22 cellular contexts compared by ENCODE assay signal in genomic region chr17:79012563-79013134, GRCh38. TPM values are rescaled to one million over a fixed set of nuclear protein-coding genes. Genes with fewer than 3 reads are reported as not detected.
A peak's percentile ranks its signal among the peaks of the same experiment; 100 is the strongest.
DNase-seq lines count a peak whose midpoint lies in the region; ATAC-seq and TF ChIP-seq lines count a peak whose summit lies in the region.
"Had no signal": no experiment of that assay in that cellular context is flagged by ENCODE, and none has a peak within 500 bp of the region (broad histone marks: within the 10 kb centered on the region; RNA-seq: fewer than 3 reads in every experiment).

No MANE protein-coding gene starts in this region.

- no peak overlapping the region for H4K8ac ChIP-seq in H9 (replicated peaks; ENCODE audit: insufficient read length, low read depth, low read length)

- 63 to 64% methylated on average over 6 of the region's 6 CpGs for WGBS in GM23248 (ENCODE audit: low coverage in 1 of 2, low lambda C conversion rate in 2 of 2, missing lambda C conversion rate in 2 of 2), 2 experiments
- WGBS in H9 (ENCODE audit: extremely low coverage, insufficient read length, low lambda C conversion rate): no CpG with 5 or more reads among the region's 6 CpGs
- WGBS in thyroid gland, 2 donors: 74 to 78% methylated on average over 6 of the region's 6 CpGs

- H3K27me3 Mint-ChIP-seq in CD4-positive, alpha-beta T cell: peaks cover 4% of the 10 kb centered on the region
- H3K27me3 Mint-ChIP-seq in activated T-helper 1 cell treated with anti-CD3 and anti-CD28 coated beads, Interleukin-12 subunit alpha, Interleukin-12 subunit beta, Interleukin-2, Interleukin-4 antibody, amounts not matched to agents 30 ng/mL and 10 ng/mL and 1 ng/mL, durations not matched to agents 14 hours and 24 hours and 36 hours (ENCODE audit: insufficient read depth): peaks cover 11% of the 10 kb centered on the region
- H3K27me3 Mint-ChIP-seq in nephron (ENCODE audit: low read depth): no peaks in the 10 kb centered on the region
- peaks cover 68% of the 10 kb centered on the region for H3K27me3 Mint-ChIP-seq in H9 (ENCODE audit: low read depth)

- H3K9me3 Mint-ChIP-seq in CD4-positive, alpha-beta T cell: no peaks in the 10 kb centered on the region
- H3K9me3 Mint-ChIP-seq in activated T-helper 1 cell treated with anti-CD3 and anti-CD28 coated beads, Interleukin-12 subunit alpha, Interleukin-12 subunit beta, Interleukin-2, Interleukin-4 antibody, amounts not matched to agents 30 ng/mL and 10 ng/mL and 1 ng/mL, durations not matched to agents 14 hours and 24 hours and 36 hours: peaks cover 5% of the 10 kb centered on the region
- H3K9me3 Mint-ChIP-seq in nephron (peaks cover 21% of the 10 kb centered on the region), H9 (peaks cover 45 to 49% of the 10 kb centered on the region in 2 experiments)

- peak overlapping the region; percentile 58; the same call in 1 of the 2 replicates for H2AFZ ChIP-seq in GM23248
- no peak overlapping the region for H2AFZ ChIP-seq in H9 (ENCODE audit: low read length)

- no peaks in the 10 kb centered on the region for H3K79me1 ChIP-seq in H9 (ENCODE audit: insufficient read depth, low read depth, low read length, poor library complexity, severe bottlenecking)

- H2BK20ac ChIP-seq in H9 (ENCODE audit: low read depth, low read length, poor library complexity, severe bottlenecking): no peak overlapping the region

- H3K79me2 ChIP-seq in GM23248 (ENCODE audit: insufficient read depth) (peaks cover 18% of the 10 kb centered on the region), H9 (ENCODE audit: insufficient read depth, low read length) (peaks cover 3% of the 10 kb centered on the region; the same call in 1 of the 2 replicates)

- H3K4me2 ChIP-seq in GM23248 (ENCODE audit: unreplicated experiment): no peak overlapping the region
- no peak overlapping the region for H3K4me2 ChIP-seq in H9 (ENCODE audit: insufficient read depth, insufficient read length, low read length)

- DNase-seq in CD4-positive, alpha-beta T cell: no peak
- DNase-seq in GM23248 (no peak), H9 (no peak), substantia nigra (lab: John Stamatoyannopoulos, UW) (no peak), thyroid gland (no peak)
- no peak for DNase-seq in activated T-helper 1 cell treated with anti-CD3 and anti-CD28 coated beads, Interleukin-12 subunit alpha, Interleukin-12 subunit beta, Interleukin-2, Interleukin-4 antibody, amounts not matched to agents 30 ng/mL and 10 ng/mL and 1 ng/mL, durations not matched to agents 14 hours and 24 hours and 36 hours (ENCODE audit: low spot score)
- DNase-seq: CD4-positive, CD25-positive, alpha-beta regulatory T cell; COR-L47; DMS79; HCEC 1CT; IMR-90; Kasumi-1; MG63; NCI-H1048; NCI-H1417 treated with DMSO at 0.1 percent for 48 hours; NCI-H187; NCI-H446; NCI-H526 treated with DMSO at 0.1 percent for 48 hours; OCI-M1; SHP77 treated with DMSO at 0.1 percent for 48 hours had no signal

- no peak overlapping the region for H3K4me3 ChIP-seq in GM23248
- no peak overlapping the region for H3K4me3 ChIP-seq in thyroid gland (replicated peaks in 1 of 3)
- H3K4me3 ChIP-seq: MG63, SK-N-MC had no signal

- no peaks in the 10 kb centered on the region for H3K9me3 ChIP-seq in CD4-positive, alpha-beta T cell (ENCODE audit: control insufficient read depth, low read length)
- H3K9me3 ChIP-seq in GM23248 (ENCODE audit: low read depth): peaks cover 3% of the 10 kb centered on the region
- peaks cover 13% of the 10 kb centered on the region for H3K9me3 ChIP-seq in H9 (ENCODE audit: control insufficient read depth, low read depth, low read length)
- no peaks in the 10 kb centered on the region for H3K9me3 ChIP-seq in thyroid gland

- no peak for TF ChIP-seq POLR2A in thyroid gland (IDR thresholded peaks at IDR 0.05)

- H4K20me1 ChIP-seq in GM23248 (ENCODE audit: insufficient read depth) (no peaks in the 10 kb centered on the region), H9 (ENCODE audit: control insufficient read depth, insufficient read depth, insufficient read length) (no peaks in the 10 kb centered on the region)

- H3K27me3 ChIP-seq in CD4-positive, alpha-beta T cell (ENCODE audit: control insufficient read depth, insufficient read depth, low read length): no peaks in the 10 kb centered on the region
- no peaks in the 10 kb centered on the region for H3K27me3 ChIP-seq in GM23248 (replicated peaks; ENCODE audit: insufficient read depth)
- peaks cover 13% of the 10 kb centered on the region; the same call in 1 of the 2 replicates for H3K27me3 ChIP-seq in H9 (ENCODE audit: insufficient read depth, low read length)
- H3K27me3 ChIP-seq in thyroid gland: no peaks in the 10 kb centered on the region
- H3K27me3 ChIP-seq: MG63 had no signal

- TF ChIP-seq CTCF in CD4-positive, alpha-beta T cell (IDR thresholded peaks at IDR 0.05): no peak
- TF ChIP-seq CTCF in nephron (IDR thresholded peaks at IDR 0.05; ENCODE audit: unreplicated experiment in 3 of 3): no peak
- TF ChIP-seq CTCF in H9 (conservative IDR thresholded peaks at IDR 0.05): no peak
- TF ChIP-seq CTCF in thyroid gland (IDR thresholded peaks at IDR 0.05): no peak

- H4K5ac ChIP-seq in H9 (ENCODE audit: insufficient read length, low read depth, low read length): no peak overlapping the region

- H3K56ac ChIP-seq in H9 (ENCODE audit: insufficient read length, low read depth, low read length): no peak overlapping the region

- in situ Hi-C loops in GM23248 (cut with MboI): no loop called here

- H3K23ac ChIP-seq in H9 (ENCODE audit: insufficient read length, low read depth, low read length): no peak overlapping the region

- 0 out of 2 replicates have a peak, but pooled peaks cover 6% of the 10 kb centered on the region for H3F3A ChIP-seq in GM23248 (ENCODE audit: insufficient read depth)

- no peak overlapping the region for H3K27ac Mint-ChIP-seq in CD4-positive, alpha-beta T cell
- no peak overlapping the region for H3K27ac Mint-ChIP-seq in activated T-helper 1 cell treated with anti-CD3 and anti-CD28 coated beads, Interleukin-12 subunit alpha, Interleukin-12 subunit beta, Interleukin-2, Interleukin-4 antibody, amounts not matched to agents 30 ng/mL and 10 ng/mL and 1 ng/mL, durations not matched to agents 14 hours and 24 hours and 36 hours
- H3K27ac Mint-ChIP-seq in nephron: no peak overlapping the region
- no peak overlapping the region for H3K27ac Mint-ChIP-seq in H9

- no peak overlapping the region for H2BK120ac ChIP-seq in H9 (ENCODE audit: low read depth, low read length, poor library complexity, severe bottlenecking)

- H2BK12ac ChIP-seq in H9 (ENCODE audit: insufficient read length, low read depth, low read length): no peak overlapping the region

- no peak overlapping the region for H4K91ac ChIP-seq in H9 (ENCODE audit: insufficient read length, low read depth, low read length)

- H3K4ac ChIP-seq in H9 (ENCODE audit: low read depth, low read length): no peak overlapping the region

- no peaks in the 10 kb centered on the region for H3K9me2 ChIP-seq in GM23248 (ENCODE audit: insufficient read depth)

- H3K4me1 ChIP-seq in GM23248 (ENCODE audit: insufficient read depth) (peaks cover 26% of the 10 kb centered on the region), H9 (ENCODE audit: insufficient read depth, low read length) (no peaks in the 10 kb centered on the region), thyroid gland (peaks cover 17 to 19% of the 10 kb centered on the region in 2 donors)

- no peak overlapping the region for H3K27ac ChIP-seq in CD4-positive, alpha-beta T cell (ENCODE audit: low read depth, low read length)
- H3K27ac ChIP-seq in GM23248: no peak overlapping the region
- no peak overlapping the region for H3K27ac ChIP-seq in H9 (ENCODE audit: insufficient read length, low read depth, low read length)
- no peak overlapping the region for H3K27ac ChIP-seq in substantia nigra (ENCODE audit: low read depth, low read length, poor library complexity, severe bottlenecking)
- H3K27ac ChIP-seq in thyroid gland: no peak overlapping the region
- H3K27ac ChIP-seq: SK-N-MC had no signal

- CTCF ChIA-PET in CD4-positive, alpha-beta T cell (lab: Charles Lee): no interaction called here

- no peak overlapping the region for H3K14ac ChIP-seq in H9 (ENCODE audit: insufficient read depth, low read length)

- H2AK5ac ChIP-seq in H9 (ENCODE audit: insufficient read length, low read length): no peak overlapping the region

- ATAC-seq in CD4-positive, alpha-beta T cell (ENCODE audit: poor library complexity): no peak

- no peak overlapping the region for H2BK5ac ChIP-seq in H9 (ENCODE audit: insufficient read length, low read length)

- peaks cover 8% of the 10 kb centered on the region for H3K23me2 ChIP-seq in H9 (ENCODE audit: insufficient read length, low read depth, low read length, poor library complexity, severe bottlenecking)

- H3K36me3 ChIP-seq in GM23248 (ENCODE audit: low read depth) (no peaks in the 10 kb centered on the region), thyroid gland (no peaks in the 10 kb centered on the region)

- peaks cover 11% of the 10 kb centered on the region for H3K36me3 Mint-ChIP-seq in CD4-positive, alpha-beta T cell (ENCODE audit: low read depth)
- peaks cover 8% of the 10 kb centered on the region for H3K36me3 Mint-ChIP-seq in activated T-helper 1 cell treated with anti-CD3 and anti-CD28 coated beads, Interleukin-12 subunit alpha, Interleukin-12 subunit beta, Interleukin-2, Interleukin-4 antibody, amounts not matched to agents 30 ng/mL and 10 ng/mL and 1 ng/mL, durations not matched to agents 14 hours and 24 hours and 36 hours (ENCODE audit: low read depth)
- H3K36me3 Mint-ChIP-seq in nephron (ENCODE audit: low read depth): no peaks in the 10 kb centered on the region
- peaks cover 4 to 11% (median 5%) of the 10 kb centered on the region in 3 experiments; a peak in 6 of 7 replicates for H3K36me3 Mint-ChIP-seq in H9 (ENCODE audit: insufficient read depth in 1 of 3, low read depth in 3 of 3)

- H3K9ac ChIP-seq in GM23248: no peak overlapping the region
- no peak overlapping the region for H3K9ac ChIP-seq in H9 (ENCODE audit: extremely low read depth, insufficient read length, low read length)

- H3K4me1 Mint-ChIP-seq in CD4-positive, alpha-beta T cell (ENCODE audit: low read depth): peaks cover 22% of the 10 kb centered on the region
- H3K4me1 Mint-ChIP-seq in activated T-helper 1 cell treated with anti-CD3 and anti-CD28 coated beads, Interleukin-12 subunit alpha, Interleukin-12 subunit beta, Interleukin-2, Interleukin-4 antibody, amounts not matched to agents 30 ng/mL and 10 ng/mL and 1 ng/mL, durations not matched to agents 14 hours and 24 hours and 36 hours (ENCODE audit: low read depth): peaks cover 29% of the 10 kb centered on the region
- H3K4me1 Mint-ChIP-seq in nephron (peaks cover 24% of the 10 kb centered on the region), H9 (peaks cover 11 to 22% of the 10 kb centered on the region in 2 experiments)

- H2BK15ac ChIP-seq in H9 (ENCODE audit: low read depth, low read length): no peak overlapping the region

- intact Hi-C loops in CD4-positive, alpha-beta T cell (cut with DNase I, micrococcal nuclease): loop anchor here in 1 of 2 experiments (2.0 kb wide), 1 partner anchor 64 kb away; no protein-coding TSS in a partner anchor
- intact Hi-C loops in activated T-helper 1 cell treated with anti-CD3 and anti-CD28 coated beads, Interleukin-12 subunit alpha, Interleukin-12 subunit beta, Interleukin-2, Interleukin-4 antibody, amounts not matched to agents 30 ng/mL and 10 ng/mL and 1 ng/mL, durations not matched to agents 14 hours and 24 hours and 36 hours (cut with micrococcal nuclease): loop anchor here (5.0 kb wide), 1 partner anchor 60 kb away; the partner anchor contains the start of gene ENGASE
- intact Hi-C loops in thyroid gland (cut with DNase I): no loop called here

- no peak overlapping the region for H3K18ac ChIP-seq in H9 (ENCODE audit: insufficient read length, low read depth, low read length)

- peak overlapping the region; percentile 48 for H3K4me3 Mint-ChIP-seq in CD4-positive, alpha-beta T cell
- H3K4me3 Mint-ChIP-seq in activated T-helper 1 cell treated with anti-CD3 and anti-CD28 coated beads, Interleukin-12 subunit alpha, Interleukin-12 subunit beta, Interleukin-2, Interleukin-4 antibody, amounts not matched to agents 30 ng/mL and 10 ng/mL and 1 ng/mL, durations not matched to agents 14 hours and 24 hours and 36 hours: peak overlapping the region; percentile 28
- peak overlapping the region in 2 of 3 experiments; percentile 16 to 23 for H3K4me3 Mint-ChIP-seq in nephron
- no peak overlapping the region for H3K4me3 Mint-ChIP-seq in H9

- POLR2A ChIA-PET in CD4-positive, alpha-beta T cell (lab: Charles Lee): no interaction called here

- no peak overlapping the region for H3T11ph ChIP-seq in H9 (ENCODE audit: low read length)

RNA-seq across cellular contexts. Expression of gene CANT1, which starts 3.1 kb away (rescaled TPM):
- 10 to 100 TPM; 28.3 to 30.0 TPM for total RNA-seq in CD4-positive, alpha-beta T cell
- 52.0 and 52.4 TPM in 2 replicates for total RNA-seq in GM23248 (2014; rRNA removed; shearing (Covaris generic))
- polyA plus RNA-seq in GM23248 (2016; fragmentation: Nextera tagmentation; extraction: Ambion mirVana): 44.8 and 46.2 TPM in 2 replicates
- 54.7 and 57.3 TPM in 2 replicates for total RNA-seq in activated T-helper 1 cell treated with anti-CD3 and anti-CD28 coated beads, Interleukin-12 subunit alpha, Interleukin-12 subunit beta, Interleukin-2, Interleukin-4 antibody, amounts not matched to agents 30 ng/mL and 10 ng/mL and 1 ng/mL, durations not matched to agents 14 hours and 24 hours and 36 hours
- total RNA-seq in H9 (2021): 32.4 and 33.0 TPM in 2 replicates
- 10 to 100 TPM; 21.2 to 37.1 (median 27.3) TPM for total RNA-seq in thyroid gland

RNA-seq across cellular contexts. Expression of gene C1QTNF1, which starts 11.3 kb away (rescaled TPM):
- total RNA-seq in CD4-positive, alpha-beta T cell: not detected
- total RNA-seq in GM23248 (2014; rRNA removed; shearing (Covaris generic)): 12.2 and 14.4 TPM in 2 replicates
- 5.7 and 6.1 TPM in 2 replicates for polyA plus RNA-seq in GM23248 (2016; fragmentation: Nextera tagmentation; extraction: Ambion mirVana)
- total RNA-seq in activated T-helper 1 cell treated with anti-CD3 and anti-CD28 coated beads, Interleukin-12 subunit alpha, Interleukin-12 subunit beta, Interleukin-2, Interleukin-4 antibody, amounts not matched to agents 30 ng/mL and 10 ng/mL and 1 ng/mL, durations not matched to agents 14 hours and 24 hours and 36 hours: not detected in 2 replicates
- 0.55 and 0.96 TPM in 2 replicates for total RNA-seq in H9 (2021)
- 100 to 1,000 TPM in 1 of 4 donors, 10 to 100 TPM in 3; 58.8 to 135 (median 73.7) TPM for total RNA-seq in thyroid gland
- total RNA-seq: CD4-positive, CD25-positive, alpha-beta regulatory T cell had no signal
- polyA plus RNA-seq: CD4-positive, CD25-positive, alpha-beta regulatory T cell had no signal

RNA-seq across cellular contexts. Expression of gene LGALS3BP, which starts 32.9 kb away (rescaled TPM):
- 10 to 100 TPM; 38.8 to 41.0 TPM for total RNA-seq in CD4-positive, alpha-beta T cell
- 8.3 and 8.8 TPM in 2 replicates for total RNA-seq in GM23248 (2014; rRNA removed; shearing (Covaris generic))
- 8.6 and 12.6 TPM in 2 replicates for polyA plus RNA-seq in GM23248 (2016; fragmentation: Nextera tagmentation; extraction: Ambion mirVana)
- total RNA-seq in activated T-helper 1 cell treated with anti-CD3 and anti-CD28 coated beads, Interleukin-12 subunit alpha, Interleukin-12 subunit beta, Interleukin-2, Interleukin-4 antibody, amounts not matched to agents 30 ng/mL and 10 ng/mL and 1 ng/mL, durations not matched to agents 14 hours and 24 hours and 36 hours: 75.3 and 78.5 TPM in 2 replicates
- total RNA-seq in H9 (2021) (69.8 and 76.4 TPM in 2 replicates), thyroid gland (100 to 1,000 TPM; 193 to 443 (median 390) TPM)

Comparison
In these comparisons a context has a peak if more than half of its experiments do, and no peak if none do; other contexts are left out.
1. H3K4me3 Mint-ChIP-seq: peak in CD4-positive, alpha-beta T cell (single experiment), activated T-helper 1 cell treated with anti-CD3 and anti-CD28 coated beads, Interleukin-12 subunit alpha, Interleukin-12 subunit beta, Interleukin-2, Interleukin-4 antibody, amounts not matched to agents 30 ng/mL and 10 ng/mL and 1 ng/mL, durations not matched to agents 14 hours and 24 hours and 36 hours (single experiment) and nephron (2 of 3); none in H9 (0 of 2).